25 cellular contexts compared by ENCODE assay signal in the genomic region with DNA sequence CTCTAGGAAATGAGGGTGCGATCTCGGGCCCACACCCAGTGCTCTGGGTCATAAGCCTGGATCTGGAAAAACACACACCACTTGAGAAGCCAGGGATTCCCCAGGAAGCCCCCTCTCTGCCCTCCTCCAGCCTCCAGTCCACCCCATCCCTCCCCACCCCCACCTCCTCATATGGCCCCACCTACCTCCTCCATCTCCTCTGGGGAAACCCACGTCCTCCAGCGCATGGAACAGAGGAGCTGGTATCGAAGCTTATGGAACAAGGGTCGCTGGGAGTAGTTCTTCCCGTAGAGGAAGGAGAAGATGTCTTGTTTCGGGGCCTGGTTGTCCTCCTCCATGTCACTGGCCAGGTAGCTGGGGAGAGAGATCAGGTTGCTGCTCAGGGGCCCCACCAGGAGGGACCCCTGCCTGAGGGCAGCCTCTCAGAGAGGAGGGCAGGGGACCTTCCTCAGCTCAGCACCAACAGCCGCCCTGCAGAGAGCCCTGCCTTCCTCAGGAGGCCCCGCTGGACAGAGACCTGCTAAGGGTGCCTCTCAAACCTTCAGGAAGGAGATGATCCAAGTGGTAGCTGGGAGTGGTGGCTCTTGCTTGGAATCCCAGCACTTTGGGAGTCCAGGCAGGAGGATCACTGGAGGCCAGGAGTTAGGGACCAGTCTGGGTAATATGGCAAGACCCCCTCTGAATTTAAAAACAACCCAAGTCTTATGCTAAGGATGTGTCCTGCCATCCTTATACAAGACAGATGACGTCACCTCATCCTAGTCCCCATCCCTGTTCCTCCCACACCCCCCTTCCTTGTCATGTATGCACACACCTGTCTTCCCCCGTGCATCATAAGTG. TPM values are rescaled to one million over a fixed set of nuclear protein-coding genes. Genes with fewer than 3 reads are reported as not detected.
"Had no signal": no experiment of that assay in that cellular context is flagged by ENCODE, and none has a peak within 500 bp of the region (broad histone marks: within the 10 kb centered on the region; RNA-seq: fewer than 3 reads in every experiment).

No MANE protein-coding gene starts in this region.

- H3K36me3 ChIP-seq: spleen, tibial nerve, upper lobe of right lung had no signal

- H3K4me1 Mint-ChIP-seq: naive B cell; nephron; stimulated activated naive B cell treated with anti-CD40 and anti-IgM and Interleukin-4, amounts not matched to agents 10 μg/mL and 1 μg/mL and 100 μg/mL, for 72 hours; stimulated activated naive CD8-positive, alpha-beta T cell treated with anti-CD3 and anti-CD28 coated beads, Interleukin-15, amount 100 ng/mL, for 72 hours had no signal

- H3K4me2 ChIP-seq: hepatocyte had no signal

- H2AFZ ChIP-seq: hepatocyte had no signal

- H3K9me3 ChIP-seq: psoas muscle, spleen, testis, tibial nerve, upper lobe of right lung had no signal

- ATAC-seq: psoas muscle; sciatic nerve; stimulated activated naive CD8-positive, alpha-beta T cell treated with anti-CD3 and anti-CD28 coated beads, Interleukin-15, amount 100 ng/mL, for 72 hours had no signal

- H3K4me3 ChIP-seq: hepatocyte, psoas muscle, spleen, testis, tibial nerve, upper lobe of right lung had no signal

- H3K9me3 Mint-ChIP-seq: dendritic cell treated with granulocyte-macrophage colony-stimulating factor and Interleukin-4, amounts not matched to agents 40 ng/mL and 50 ng/mL, for 4 days; naive B cell; nephron; stimulated activated naive B cell treated with anti-CD40 and anti-IgM and Interleukin-4, amounts not matched to agents 10 μg/mL and 1 μg/mL and 100 μg/mL, for 72 hours; stimulated activated naive CD8-positive, alpha-beta T cell treated with anti-CD3 and anti-CD28 coated beads, Interleukin-15, amount 100 ng/mL, for 72 hours had no signal

- H3K36me3 Mint-ChIP-seq: naive B cell; stimulated activated naive B cell treated with anti-CD40 and anti-IgM and Interleukin-4, amounts not matched to agents 10 μg/mL and 1 μg/mL and 100 μg/mL, for 72 hours had no signal

- H3K4me3 Mint-ChIP-seq: dendritic cell treated with granulocyte-macrophage colony-stimulating factor and Interleukin-4, amounts not matched to agents 40 ng/mL and 50 ng/mL, for 4 days; naive B cell; nephron; stimulated activated naive B cell treated with anti-CD40 and anti-IgM and Interleukin-4, amounts not matched to agents 10 μg/mL and 1 μg/mL and 100 μg/mL, for 72 hours; stimulated activated naive CD8-positive, alpha-beta T cell treated with anti-CD3 and anti-CD28 coated beads, Interleukin-15, amount 100 ng/mL, for 72 hours had no signal

- H3K27ac Mint-ChIP-seq: dendritic cell treated with granulocyte-macrophage colony-stimulating factor and Interleukin-4, amounts not matched to agents 40 ng/mL and 50 ng/mL, for 4 days; nephron; stimulated activated naive B cell treated with anti-CD40 and anti-IgM and Interleukin-4, amounts not matched to agents 10 μg/mL and 1 μg/mL and 100 μg/mL, for 72 hours; stimulated activated naive CD8-positive, alpha-beta T cell treated with anti-CD3 and anti-CD28 coated beads, Interleukin-15, amount 100 ng/mL, for 72 hours had no signal

- H3K27ac ChIP-seq: hepatocyte, psoas muscle, spleen, testis, tibial nerve, upper lobe of right lung had no signal

- H3K79me2 ChIP-seq: hepatocyte had no signal

- H3K27me3 ChIP-seq: testis, upper lobe of right lung had no signal

- H3K4me1 ChIP-seq: psoas muscle, spleen, testis, tibial nerve, upper lobe of right lung had no signal

- DNase-seq: erythroblast; foreskin melanocyte; naive B cell; psoas muscle; retina; spleen; stimulated activated CD4-positive, alpha-beta T cell treated with anti-CD3 and anti-CD28 coated beads, Interleukin-15, amount 100 ng/mL, for 24 hours; stimulated activated CD4-positive, alpha-beta T cell treated with anti-CD3 and anti-CD28 coated beads, Interleukin-1b, Interleukin-23, amount 100 ng/mL, for 48 hours; stimulated activated CD4-positive, alpha-beta T cell treated with anti-CD3 and anti-CD28 coated beads, Interleukin-4, amount 100 ng/mL, for 24 hours; stimulated activated naive B cell treated with anti-CD40 and anti-IgM and Interleukin-4, amounts not matched to agents 10 μg/mL and 1 μg/mL and 100 μg/mL, for 72 hours; stimulated activated naive CD8-positive, alpha-beta T cell treated with anti-CD3 and anti-CD28 coated beads, Interleukin-15, amount 100 ng/mL, for 72 hours; testis; upper lobe of right lung had no signal

RNA-seq across cellular contexts. Expression of a gene that starts 5.0 kb away (rescaled TPM):
- total RNA-seq: endothelial cell of umbilical vein, hepatocyte, kidney epithelial cell, liver, lung microvascular endothelial cell, omental fat pad, psoas muscle, sciatic nerve, skeletal muscle tissue, spleen, subcutaneous adipose tissue, tibial nerve, upper lobe of right lung had no signal
- polyA plus RNA-seq: endothelial cell of umbilical vein, hepatocyte, liver, psoas muscle, spleen had no signal

RNA-seq across cellular contexts. Expression of a gene that starts 8.7 kb away (rescaled TPM):
- total RNA-seq: endothelial cell of umbilical vein, kidney epithelial cell, liver, lung microvascular endothelial cell, omental fat pad, psoas muscle, sciatic nerve, skeletal muscle tissue, subcutaneous adipose tissue, tibial nerve, upper lobe of right lung had no signal
- polyA plus RNA-seq: endothelial cell of umbilical vein, psoas muscle had no signal

RNA-seq across cellular contexts. Expression of a gene that starts 45.8 kb away (rescaled TPM):
- total RNA-seq: endothelial cell of umbilical vein, lung microvascular endothelial cell, psoas muscle, sciatic nerve, tibial nerve had no signal
- polyA plus RNA-seq: endothelial cell of umbilical vein, psoas muscle had no signal
